9 cellular contexts compared by ENCODE assay signal in genomic region chr1:245888809-245889208, GRCh38.
DNase-seq lines count a peak whose midpoint lies in the region; ATAC-seq and TF ChIP-seq lines count a peak whose summit lies in the region.
"Had no signal": no experiment of that assay in that cellular context is flagged by ENCODE, and none has a peak within 500 bp of the region (broad histone marks: within the 10 kb centered on the region; RNA-seq: fewer than 3 reads in every experiment).

No MANE protein-coding gene starts in this region.

- CTCF ChIA-PET in activated naive CD4-positive, alpha-beta T cell treated with anti-CD3 and anti-CD28 coated beads for 36 hours (lab: Charles Lee): interaction anchor here (1.0 to 1.5 kb wide), 5 partner anchors 14 to 736 kb away, joined by 3 to 5 read pairs (median 4); no protein-coding TSS in a partner anchor
- CTCF ChIA-PET in activated naive CD4-positive, alpha-beta T cell treated with anti-CD3 and anti-CD28 coated beads, Interleukin-2, amount 10 ng/mL, durations not matched to agents 7 days and 5 days (lab: Charles Lee): interaction anchor here (0.5 to 1.3 kb wide), 10 partner anchors 10 to 737 kb away, joined by 3 to 8 read pairs (median 4); no protein-coding TSS in a partner anchor

- H3K9ac ChIP-seq in NT2/D1 (ENCODE audit: insufficient read length, low read depth): no peak overlapping the region
- H3K9ac ChIP-seq in smooth muscle cell (ENCODE audit: low read depth): no peak overlapping the region

- H3K4me1 ChIP-seq in NT2/D1 (ENCODE audit: insufficient read depth, insufficient read length): no peaks in the 10 kb centered on the region
- no peaks in the 10 kb centered on the region for H3K4me1 ChIP-seq in smooth muscle cell (ENCODE audit: low read depth)

- no peaks in the 10 kb centered on the region for H3K27me3 Mint-ChIP-seq in activated naive CD4-positive, alpha-beta T cell treated with anti-CD3 and anti-CD28 coated beads for 36 hours (ENCODE audit: low read depth)
- H3K27me3 Mint-ChIP-seq in activated naive CD4-positive, alpha-beta T cell treated with anti-CD3 and anti-CD28 coated beads, Interleukin-2, amount 10 ng/mL, durations not matched to agents 7 days and 5 days: no peaks in the 10 kb centered on the region

- H2AFZ ChIP-seq in smooth muscle cell (ENCODE audit: low read depth): no peak overlapping the region

- H3K36me3 Mint-ChIP-seq in activated naive CD4-positive, alpha-beta T cell treated with anti-CD3 and anti-CD28 coated beads for 36 hours (ENCODE audit: low read depth): peaks cover 19% of the 10 kb centered on the region
- peaks cover 1% of the 10 kb centered on the region for H3K36me3 Mint-ChIP-seq in activated naive CD4-positive, alpha-beta T cell treated with anti-CD3 and anti-CD28 coated beads, Interleukin-2, amount 10 ng/mL, durations not matched to agents 7 days and 5 days

- H3K36me3 ChIP-seq in NT2/D1 (ENCODE audit: insufficient read depth, insufficient read length, low read length) (no peaks in the 10 kb centered on the region), smooth muscle cell (ENCODE audit: low read depth) (peaks cover 35% of the 10 kb centered on the region)

- no peaks in the 10 kb centered on the region for H4K20me1 ChIP-seq in smooth muscle cell (ENCODE audit: low read depth)

- H3K27ac ChIP-seq in smooth muscle cell (ENCODE audit: low read depth) (peak overlapping the region; percentile 73), dorsolateral prefrontal cortex (no peak overlapping the region)

- no peaks in the 10 kb centered on the region for H3K4me1 Mint-ChIP-seq in activated naive CD4-positive, alpha-beta T cell treated with anti-CD3 and anti-CD28 coated beads for 36 hours (ENCODE audit: low read depth)
- H3K4me1 Mint-ChIP-seq in activated naive CD4-positive, alpha-beta T cell treated with anti-CD3 and anti-CD28 coated beads, Interleukin-2, amount 10 ng/mL, durations not matched to agents 7 days and 5 days: no peaks in the 10 kb centered on the region

- WGBS in smooth muscle cell (ENCODE audit: low lambda C conversion rate): 50% methylated on average over 2 of the region's 2 CpGs

- peaks cover 10% of the 10 kb centered on the region for H3K9me3 Mint-ChIP-seq in activated naive CD4-positive, alpha-beta T cell treated with anti-CD3 and anti-CD28 coated beads for 36 hours
- H3K9me3 Mint-ChIP-seq in activated naive CD4-positive, alpha-beta T cell treated with anti-CD3 and anti-CD28 coated beads, Interleukin-2, amount 10 ng/mL, durations not matched to agents 7 days and 5 days: peaks cover 15% of the 10 kb centered on the region

- peak overlapping the region; percentile 15 for H3K4me2 ChIP-seq in smooth muscle cell

- H3K9me3 ChIP-seq in NT2/D1 (ENCODE audit: insufficient read depth, low read length) (peaks cover 4% of the 10 kb centered on the region; the same call in 1 of the 2 replicates), smooth muscle cell (replicated peaks; ENCODE audit: low read depth) (peaks cover 8% of the 10 kb centered on the region)

- H3F3A ChIP-seq in smooth muscle cell (ENCODE audit: low read depth): peaks cover 4% of the 10 kb centered on the region

- intact Hi-C loops in activated naive CD4-positive, alpha-beta T cell treated with anti-CD3 and anti-CD28 coated beads for 36 hours (cut with micrococcal nuclease): loop anchor here (1.0 to 2.0 kb wide), 2 partner anchors 114 to 732 kb away; no protein-coding TSS in a partner anchor
- intact Hi-C loops in dorsolateral prefrontal cortex (cut with DNase I): no loop called here

- no peak overlapping the region for H3K4me3 Mint-ChIP-seq in activated naive CD4-positive, alpha-beta T cell treated with anti-CD3 and anti-CD28 coated beads for 36 hours
- no peak overlapping the region for H3K4me3 Mint-ChIP-seq in activated naive CD4-positive, alpha-beta T cell treated with anti-CD3 and anti-CD28 coated beads, Interleukin-2, amount 10 ng/mL, durations not matched to agents 7 days and 5 days

- TF ChIP-seq CTCF in epithelial cell of esophagus (IDR thresholded peaks at IDR 0.05; ENCODE audit: insufficient read depth, low read depth, low read length, missing control alignments) (peak; percentile 56), smooth muscle cell (IDR thresholded peaks at IDR 0.05; ENCODE audit: borderline replicate concordance, insufficient read depth, poor library complexity, severe bottlenecking) (peak; percentile 24), dorsolateral prefrontal cortex (IDR thresholded peaks at IDR 0.05 in 54 of 56, conservative IDR thresholded peaks at IDR 0.05 in 2 of 56; ENCODE audit: low read depth in 1 of 56, partially characterized antibody in 56 of 56) (peak in 1 of 56 donors; percentile 12)

- H3K27me3 ChIP-seq in NT2/D1 (ENCODE audit: insufficient read depth, insufficient read length) (no peaks in the 10 kb centered on the region), smooth muscle cell (ENCODE audit: low read depth) (no peaks in the 10 kb centered on the region), dorsolateral prefrontal cortex (no peaks in the 10 kb centered on the region)

- no peak overlapping the region for H3K4me3 ChIP-seq in NT2/D1 (ENCODE audit: insufficient read length, low read depth)
- no peak overlapping the region for H3K4me3 ChIP-seq in epithelial cell of esophagus (ENCODE audit: low read length)
- no peak overlapping the region for H3K4me3 ChIP-seq in smooth muscle cell
- H3K4me3 ChIP-seq in dorsolateral prefrontal cortex: no peak overlapping the region

- peaks cover 16% of the 10 kb centered on the region for H3K79me2 ChIP-seq in smooth muscle cell (ENCODE audit: low read depth)

- ATAC-seq in HG03442 (IDR thresholded peaks at IDR 0.05; ENCODE audit: unreplicated experiment): no peak

- no peak overlapping the region for H3K27ac Mint-ChIP-seq in activated naive CD4-positive, alpha-beta T cell treated with anti-CD3 and anti-CD28 coated beads for 36 hours
- H3K27ac Mint-ChIP-seq in activated naive CD4-positive, alpha-beta T cell treated with anti-CD3 and anti-CD28 coated beads, Interleukin-2, amount 10 ng/mL, durations not matched to agents 7 days and 5 days: no peak overlapping the region

- DNase-seq in activated naive CD4-positive, alpha-beta T cell treated with anti-CD3 and anti-CD28 coated beads for 36 hours: peak; percentile 28
- no peak for DNase-seq in activated naive CD4-positive, alpha-beta T cell treated with anti-CD3 and anti-CD28 coated beads, Interleukin-2, amount 10 ng/mL, durations not matched to agents 7 days and 5 days
- DNase-seq in NT2/D1 (ENCODE audit: low read depth, low spot score): peak; percentile 38
- DNase-seq in epithelial cell of esophagus (ENCODE audit: low read depth): peak; percentile 65
- no peak for DNase-seq in smooth muscle cell (lab: John Stamatoyannopoulos, UW; ENCODE audit: unreplicated experiment)
- DNase-seq in NCI-H1092 treated with DMSO at 0.1 percent for 48 hours (lab: John Stamatoyannopoulos, UW): no peak
- no peak for DNase-seq in dorsolateral prefrontal cortex
- DNase-seq: activated CD4-positive, alpha-beta T cell treated with anti-CD3 and anti-CD28 coated beads, Interleukin-2, amount 50 U/mL, for 48 hours had no signal

Comparison
In these comparisons a context has a peak if more than half of its experiments do, and no peak if none do; other contexts are left out.
1. DNase-seq: peak in activated naive CD4-positive, alpha-beta T cell treated with anti-CD3 and anti-CD28 coated beads for 36 hours (single experiment), NT2/D1 (single experiment) and epithelial cell of esophagus (single experiment); none in activated naive CD4-positive, alpha-beta T cell treated with anti-CD3 and anti-CD28 coated beads, Interleukin-2, amount 10 ng/mL, durations not matched to agents 7 days and 5 days (single experiment), smooth muscle cell (single experiment), NCI-H1092 treated with DMSO at 0.1 percent for 48 hours (single experiment) and dorsolateral prefrontal cortex (0 of 10).